29 cellular contexts compared by ENCODE assay signal in genomic region chr1:7707527-7707926, GRCh38.
DNase-seq lines count a peak whose midpoint lies in the region; ATAC-seq and TF ChIP-seq lines count a peak whose summit lies in the region.
"Had no signal": no experiment of that assay in that cellular context is flagged by ENCODE, and none has a peak within 500 bp of the region (broad histone marks: within the 10 kb centered on the region; RNA-seq: fewer than 3 reads in every experiment).

No MANE protein-coding gene starts in this region.

- in situ Hi-C loops in KBM-7 (cut with MboI; ENCODE audit: low pct_unique_long_range_greater_than_20kb, low sequenced_read_pairs), result no loop called here

- no peaks in the 10 kb centered on the region for H3K27me3 ChIP-seq in aorta (ENCODE audit: control insufficient read depth in 1 of 2, insufficient read depth in 2 of 2, low read length in 1 of 2)
- H3K27me3 ChIP-seq: testis, uterus had no signal

- intact Hi-C loops in aorta (cut with DNase I), result no loop called here

- DNase-seq in ELR (ENCODE audit: low read depth) (peak; percentile 32), HFF-Myc (ENCODE audit: extremely low read depth, low read depth) (peak; percentile 6), RPMI7951 (ENCODE audit: low read depth) (peak; percentile 57), fibroblast of mammary gland (ENCODE audit: low read depth) (peak; percentile 27), KBM-7 (no peak), pons (ENCODE audit: low spot score) (no peak), aorta (no peak)
- DNase-seq: activated B cell treated with CpG ODN at 0.5 μM for 24 hours; activated CD4-positive, alpha-beta T cell treated with anti-CD3 and anti-CD28 coated beads, Interleukin-2, amount 50 U/mL, for 4 hours; activated naive CD4-positive, alpha-beta T cell treated with anti-CD3 and anti-CD28 coated beads for 36 hours; amygdala; central memory CD4-positive, alpha-beta T cell; DMS79; endodermal cell; esophagus squamous epithelium; hypothalamus; immature natural killer cell; NCI-H1048; NCI-H1694 treated with DMSO at 0.1 percent for 48 hours; NCI-H524 treated with DMSO at 0.1 percent for 48 hours; stimulated activated CD4-positive, alpha-beta T cell treated with anti-CD3 and anti-CD28 coated beads, Interleukin-15, amount 100 ng/mL, for 24 hours; stimulated activated naive CD4-positive, alpha-beta T cell; SW 1271; testis; uterus had no signal

- H3K27ac ChIP-seq in aorta (ENCODE audit: low read depth in 1 of 2, low read length in 2 of 2), result no peak overlapping the region
- H3K27ac ChIP-seq: BLaER1 treated with 17β-estradiol and CSF1 and Interleukin-3, amounts not matched to agents 10 nM and 100 nM; esophagus squamous epithelium; neutrophil; prostate gland; testis; uterus had no signal

- ATAC-seq in aorta (ENCODE audit: low FRiP score) (no peak), GM18502 (IDR thresholded peaks at IDR 0.05; ENCODE audit: poor library complexity, unreplicated experiment) (no peak)

- no peak overlapping the region for H3K4me3 ChIP-seq in HFF-Myc (replicated peaks; ENCODE audit: low read depth, low read length)
- H3K4me3 ChIP-seq in fibroblast of mammary gland (ENCODE audit: control insufficient read depth, low read depth, low read length), result no peak overlapping the region
- no peak overlapping the region for H3K4me3 ChIP-seq in aorta (ENCODE audit: low read length in 2 of 2)
- H3K4me3 ChIP-seq: BLaER1 treated with 17β-estradiol and CSF1 and Interleukin-3, amounts not matched to agents 10 nM and 100 nM; esophagus squamous epithelium; prostate gland; testis; uterus had no signal

- WGBS in aorta, 2 donors, result 95 to 96% methylated on average over 4 of the region's 4 CpGs

- H3K36me3 ChIP-seq in aorta (ENCODE audit: control insufficient read depth in 1 of 2, insufficient read depth in 2 of 2, low read length in 1 of 2), result no peaks in the 10 kb centered on the region
- H3K36me3 ChIP-seq: BLaER1 treated with 17β-estradiol and CSF1 and Interleukin-3, amounts not matched to agents 10 nM and 100 nM; esophagus squamous epithelium; neutrophil; prostate gland; uterus had no signal

- TF ChIP-seq CTCF in HFF-Myc (IDR thresholded peaks at IDR 0.05; ENCODE audit: low read depth, low read length, missing control alignments) (no peak), fibroblast of mammary gland (conservative IDR thresholded peaks at IDR 0.05; ENCODE audit: control insufficient read depth, insufficient read depth, low read depth, low read length) (no peak)

- H3K9me3 ChIP-seq in aorta (ENCODE audit: control insufficient read depth, low read length), result no peaks in the 10 kb centered on the region
- H3K9me3 ChIP-seq: BLaER1 treated with 17β-estradiol and CSF1 and Interleukin-3, amounts not matched to agents 10 nM and 100 nM; esophagus squamous epithelium; neutrophil; prostate gland; testis; uterus had no signal

- H3K4me1 ChIP-seq in aorta (ENCODE audit: control insufficient read depth in 1 of 2, insufficient read depth in 2 of 2, low read length in 2 of 2), result no peaks in the 10 kb centered on the region
- H3K4me1 ChIP-seq: prostate gland, testis had no signal

Comparison
In these comparisons a context has a peak if more than half of its experiments do, and no peak if none do; other contexts are left out.
1. DNase-seq: peak in ELR (single experiment), HFF-Myc (single experiment), RPMI7951 (single experiment) and fibroblast of mammary gland (single experiment); none in KBM-7 (single experiment), pons (single experiment) and aorta (0 of 2).